Comparison of ENCODE assay signal across 8 cellular contexts in genomic region chr21:42527489-42528158, GRCh38. TPM values are rescaled to one million over a fixed set of nuclear protein-coding genes. Genes with fewer than 3 reads are reported as not detected.
A peak's percentile ranks its signal among the peaks of the same experiment; 100 is the strongest.
DNase-seq lines count a peak whose midpoint lies in the region; ATAC-seq and TF ChIP-seq lines count a peak whose summit lies in the region.

No MANE protein-coding gene starts in this region.

- no peak for TF ChIP-seq POLR2A in upper lobe of left lung (IDR thresholded peaks at IDR 0.05)

- H3K4me3 ChIP-seq in DOHH2 (ENCODE audit: low read length) (peak overlapping the region; percentile 81), lung (no peak overlapping the region), upper lobe of left lung (peak overlapping the region in 2 of 4 donors; percentile 5 to 28)

- H3F3A ChIP-seq in DOHH2 (ENCODE audit: control insufficient read depth, insufficient read depth) = peaks cover 49% of the 10 kb centered on the region

- TF ChIP-seq CTCF in DOHH2 (IDR thresholded peaks at IDR 0.05; ENCODE audit: low read depth, low read length, poor library complexity, severe bottlenecking) (no peak), lung (IDR thresholded peaks at IDR 0.05; ENCODE audit: control extremely low read depth, extremely low read depth) (no peak), upper lobe of left lung (IDR thresholded peaks at IDR 0.05) (no peak)

- WGBS in lung, 2 donors = 33 to 44% methylated on average over 13 of the region's 13 CpGs
- WGBS in upper lobe of left lung, 2 donors = 41 to 55% methylated on average over 12 of the region's 13 CpGs

- DNase-seq in activated T-cell treated with anti-CD3 and anti-CD28 coated beads for 24 hours (ENCODE audit: low read depth) = peak; percentile 31
- no peak for DNase-seq in lung (ENCODE audit: low spot score)
- DNase-seq in upper lobe of left lung = no peak
- DNase-seq in KG1 (lab: John Stamatoyannopoulos, UW) = no peak
- no peak for DNase-seq in SKM-1 (lab: John Stamatoyannopoulos, UW; ENCODE audit: unreplicated experiment)
- DNase-seq in mucosa of gallbladder (ENCODE audit: low spot score) = no peak

- H4K20me1 ChIP-seq in DOHH2 (ENCODE audit: control insufficient read depth, insufficient read depth, low read depth, low read length) = peaks cover 12% of the 10 kb centered on the region

- peak overlapping the region; percentile 85 for H3K27ac ChIP-seq in DOHH2 (ENCODE audit: low read depth, low read length)
- peak overlapping the region; percentile 36 to 83 for H3K27ac ChIP-seq in lung (ENCODE audit: low read depth in 1 of 2, low read length in 1 of 2)
- H3K27ac ChIP-seq in upper lobe of left lung = peak overlapping the region; percentile 54 to 92 (median 79)

- TF ChIP-seq EP300 in upper lobe of left lung (IDR thresholded peaks at IDR 0.05) = no peak

- peak overlapping the region; percentile 95 for H3K4me2 ChIP-seq in DOHH2 (ENCODE audit: low read length)

- no peaks in the 10 kb centered on the region for H3K27me3 ChIP-seq in DOHH2 (ENCODE audit: control insufficient read depth, low read length)
- no peaks in the 10 kb centered on the region for H3K27me3 ChIP-seq in lung (ENCODE audit: control insufficient read depth, insufficient read depth)
- no peaks in the 10 kb centered on the region for H3K27me3 ChIP-seq in upper lobe of left lung

- H3K9me3 ChIP-seq in DOHH2 (ENCODE audit: control insufficient read depth, insufficient read depth, low read length) (no peaks in the 10 kb centered on the region), lung (ENCODE audit: control insufficient read depth in 2 of 2, insufficient read depth in 1 of 2, low read length in 1 of 2) (no peaks in the 10 kb centered on the region), upper lobe of left lung (no peaks in the 10 kb centered on the region)

- H3K79me2 ChIP-seq in DOHH2 (ENCODE audit: control insufficient read depth, low read length) = peaks cover 94% of the 10 kb centered on the region

- peak; percentile 31 for ATAC-seq in HG03097 (IDR thresholded peaks at IDR 0.05; ENCODE audit: low FRiP score, unreplicated experiment)
- no peak for ATAC-seq in lung (ENCODE audit: insufficient read depth, low FRiP score)
- no peak for ATAC-seq in upper lobe of left lung (ENCODE audit: low FRiP score in 2 of 2)

- H3K9me2 ChIP-seq in DOHH2 (replicated peaks; ENCODE audit: control insufficient read depth, low read length) = no peaks in the 10 kb centered on the region

- H3K4me1 ChIP-seq in DOHH2 (ENCODE audit: control insufficient read depth, low read length) = peaks cover 99% of the 10 kb centered on the region
- peaks cover 4 to 21% of the 10 kb centered on the region in 2 donors for H3K4me1 ChIP-seq in lung (ENCODE audit: control insufficient read depth in 2 of 2, insufficient read depth in 2 of 2, low read length in 2 of 2)
- H3K4me1 ChIP-seq in upper lobe of left lung = peaks cover 60 to 76% (median 66%) of the 10 kb centered on the region in 4 donors

- peaks cover 95% of the 10 kb centered on the region for H3K36me3 ChIP-seq in DOHH2 (ENCODE audit: control insufficient read depth, low read length)
- H3K36me3 ChIP-seq in lung (ENCODE audit: control insufficient read depth in 2 of 2, insufficient read depth in 2 of 2, low read length in 2 of 2) = peaks cover 0 to 4% of the 10 kb centered on the region in 2 donors
- peaks cover 0 to 8% (median 1%) of the 10 kb centered on the region in 4 donors for H3K36me3 ChIP-seq in upper lobe of left lung

RNA-seq across cellular contexts. Expression of gene SLC37A1, which starts 14.0 kb away (rescaled TPM):
- 10 to 100 TPM; 25.5 to 29.5 TPM for total RNA-seq in lung
- polyA plus RNA-seq in lung = 10 to 100 TPM; 13.3 to 13.6 TPM
- total RNA-seq in upper lobe of left lung = 10 to 100 TPM; 20.8 to 70.2 (median 36.8) TPM
- 56.2 TPM for total RNA-seq in mucosa of gallbladder

RNA-seq across cellular contexts. Expression of gene RSPH1, which starts 31.6 kb away (rescaled TPM):
- total RNA-seq in lung = 10 to 100 TPM; 30.1 to 46.9 TPM
- polyA plus RNA-seq in lung = 10 to 100 TPM; 17.6 to 25.4 TPM
- 10 to 100 TPM in 5 of 6 donors, under 1 TPM in 1; 0.46 to 68.4 (median 13.4) TPM for total RNA-seq in upper lobe of left lung
- total RNA-seq in mucosa of gallbladder = 5.6 TPM
